9 cellular contexts compared by ENCODE assay signal in genomic region chr3:194139977-194140351, GRCh38. TPM values are rescaled to one million over a fixed set of nuclear protein-coding genes. Genes with fewer than 3 reads are reported as not detected.
DNase-seq lines count a peak whose midpoint lies in the region; ATAC-seq and TF ChIP-seq lines count a peak whose summit lies in the region.
"Had no signal": no experiment of that assay in that cellular context is flagged by ENCODE, and none has a peak within 500 bp of the region (broad histone marks: within the 10 kb centered on the region; RNA-seq: fewer than 3 reads in every experiment).

No MANE protein-coding gene starts in this region.

- ATAC-seq in GM18519 (IDR thresholded peaks at IDR 0.05; ENCODE audit: low FRiP score, unreplicated experiment) (no peak), GM21526 (IDR thresholded peaks at IDR 0.05; ENCODE audit: low FRiP score, unreplicated experiment) (no peak)

- TF ChIP-seq CTCF in DOHH2 (IDR thresholded peaks at IDR 0.05; ENCODE audit: low read depth, low read length, poor library complexity, severe bottlenecking) (no peak), fibroblast of villous mesenchyme (IDR thresholded peaks at IDR 0.05; ENCODE audit: insufficient read depth, low read depth, low read length) (no peak), GM10248 (IDR thresholded peaks at IDR 0.05; ENCODE audit: control extremely low read depth, extremely low read depth, low read depth, missing control alignments) (no peak)

- no peak overlapping the region for H3K27ac ChIP-seq in DOHH2 (ENCODE audit: low read depth, low read length)
- peak overlapping the region; percentile 95 for H3K27ac ChIP-seq in SJCRH30
- peak overlapping the region; percentile 55 for H3K27ac ChIP-seq in rectal smooth muscle tissue (ENCODE audit: low read depth, low read length)

- CTCF ChIA-PET in GM10248 (lab: Yijun Ruan, JAX), result interaction anchor here (1.2 to 4.5 kb wide), 2 partner anchors 11 to 176 kb away, joined by 4 to 22 read pairs; no protein-coding TSS in a partner anchor

- DNase-seq in SJCRH30 (no peak), fibroblast of villous mesenchyme (ENCODE audit: low read depth) (peak; percentile 57), GM10248 (ENCODE audit: extremely low spot score) (no peak)
- DNase-seq in activated effector memory CD4-positive, alpha-beta T cell treated with Interleukin-2 at 50 U/mL for 16 hours, result no peak
- DNase-seq: NCI-H2227 treated with DMSO at 0.1 percent for 48 hours had no signal

- H3K4me3 ChIP-seq in DOHH2 (ENCODE audit: low read length) (no peak overlapping the region), SJCRH30 (peak overlapping the region; percentile 56), fibroblast of villous mesenchyme (ENCODE audit: low read depth, low read length) (no peak overlapping the region), rectal smooth muscle tissue (ENCODE audit: low read length) (peak overlapping the region; percentile 22)

- no peak overlapping the region for H3K9ac ChIP-seq in rectal smooth muscle tissue (ENCODE audit: low read length)

- peaks cover 10% of the 10 kb centered on the region for H3K79me2 ChIP-seq in DOHH2 (ENCODE audit: control insufficient read depth, low read length)

- POLR2A ChIA-PET in GM10248 (lab: Yijun Ruan, JAX), result no interaction called here

- no peaks in the 10 kb centered on the region for H3K36me3 ChIP-seq in DOHH2 (ENCODE audit: control insufficient read depth, low read length)
- H3K36me3 ChIP-seq in SJCRH30, result no peaks in the 10 kb centered on the region
- no peaks in the 10 kb centered on the region for H3K36me3 ChIP-seq in rectal smooth muscle tissue (ENCODE audit: control insufficient read depth, insufficient read depth, low read length)

- H3K9me2 ChIP-seq in DOHH2 (replicated peaks; ENCODE audit: control insufficient read depth, low read length), result no peaks in the 10 kb centered on the region

- peaks cover 61% of the 10 kb centered on the region for H3K4me1 ChIP-seq in DOHH2 (ENCODE audit: control insufficient read depth, low read length)
- H3K4me1 ChIP-seq in SJCRH30, result peaks cover 27% of the 10 kb centered on the region
- peaks cover 26% of the 10 kb centered on the region for H3K4me1 ChIP-seq in rectal smooth muscle tissue (ENCODE audit: control insufficient read depth, insufficient read depth, low read length)

- H3K4me2 ChIP-seq in DOHH2 (ENCODE audit: low read length), result peak overlapping the region; percentile 76

- no peaks in the 10 kb centered on the region for H4K20me1 ChIP-seq in DOHH2 (ENCODE audit: control insufficient read depth, insufficient read depth, low read depth, low read length)

- H3K9me3 ChIP-seq in DOHH2 (ENCODE audit: control insufficient read depth, insufficient read depth, low read length), result no peaks in the 10 kb centered on the region
- no peaks in the 10 kb centered on the region for H3K9me3 ChIP-seq in SJCRH30 (replicated peaks)

- peaks cover 32% of the 10 kb centered on the region for H3K27me3 ChIP-seq in DOHH2 (ENCODE audit: control insufficient read depth, low read length)
- H3K27me3 ChIP-seq in SJCRH30, result no peaks in the 10 kb centered on the region
- no peaks in the 10 kb centered on the region for H3K27me3 ChIP-seq in rectal smooth muscle tissue (ENCODE audit: control insufficient read depth, insufficient read depth, low read length)

- H3F3A ChIP-seq in DOHH2 (ENCODE audit: control insufficient read depth, insufficient read depth), result peaks cover 34% of the 10 kb centered on the region

RNA-seq across cellular contexts. Expression of gene HES1, which starts 4.0 kb away (rescaled TPM):
- total RNA-seq in SJCRH30 (2014; rRNA removed; shearing (Covaris generic)), result 18.7 and 21.6 TPM in 2 replicates
- 5.8 and 13.4 TPM in 2 replicates for total RNA-seq in fibroblast of villous mesenchyme

Comparison
In these comparisons a context has a peak if more than half of its experiments do, and no peak if none do; other contexts are left out.
1. H3K4me3 ChIP-seq: peak in SJCRH30 (single experiment) and rectal smooth muscle tissue (single experiment); none in DOHH2 (single experiment) and fibroblast of villous mesenchyme (single experiment).